ENCODE assay signal across 18 cellular contexts in genomic region chr6:12280901-12281300, GRCh38. TPM values are rescaled to one million over a fixed set of nuclear protein-coding genes. Genes with fewer than 3 reads are reported as not detected.
DNase-seq lines count a peak whose midpoint lies in the region; ATAC-seq and TF ChIP-seq lines count a peak whose summit lies in the region.
"Had no signal": no experiment of that assay in that cellular context is flagged by ENCODE, and none has a peak within 500 bp of the region (broad histone marks: within the 10 kb centered on the region; RNA-seq: fewer than 3 reads in every experiment).

No MANE protein-coding gene starts in this region.

- WGBS in GM23248 (ENCODE audit: low coverage in 1 of 2, low lambda C conversion rate in 2 of 2, missing lambda C conversion rate in 2 of 2), 2 experiments: 68 to 79% methylated on average over 3 of the region's 3 CpGs

- H3K27me3 ChIP-seq in ACC112 (ENCODE audit: insufficient read depth, low read length) (no peaks in the 10 kb centered on the region), GM23248 (replicated peaks; ENCODE audit: insufficient read depth) (no peaks in the 10 kb centered on the region)

- H3K27ac ChIP-seq in ACC112 (ENCODE audit: low read depth, low read length): no peak overlapping the region
- peak overlapping the region; percentile 57 for H3K27ac ChIP-seq in GM23248

- no peaks in the 10 kb centered on the region for H3K79me2 ChIP-seq in ACC112 (ENCODE audit: control insufficient read depth, insufficient read depth, low read length, unreplicated experiment)
- H3K79me2 ChIP-seq in GM23248 (ENCODE audit: insufficient read depth): no peaks in the 10 kb centered on the region

- H3K9ac ChIP-seq in GM23248: no peak overlapping the region

- no peak for TF ChIP-seq CTCF in mesothelial cell of epicardium (IDR thresholded peaks at IDR 0.05; ENCODE audit: unreplicated experiment)

- in situ Hi-C loops in GM23248 (cut with MboI): no loop called here

- peaks cover 11% of the 10 kb centered on the region for H3F3A ChIP-seq in GM23248 (ENCODE audit: insufficient read depth)

- no peaks in the 10 kb centered on the region for H3K27me3 Mint-ChIP-seq in mesothelial cell of epicardium (ENCODE audit: low read depth)

- no peaks in the 10 kb centered on the region for H3K9me3 ChIP-seq in GM23248 (ENCODE audit: low read depth)
- H3K9me3 ChIP-seq: Caco-2 had no signal

- peaks cover 7% of the 10 kb centered on the region for H3K9me3 Mint-ChIP-seq in mesothelial cell of epicardium

- no peaks in the 10 kb centered on the region for H3K9me2 ChIP-seq in GM23248 (ENCODE audit: insufficient read depth)

- H3K36me3 ChIP-seq in ACC112 (ENCODE audit: insufficient read depth, low read length) (no peaks in the 10 kb centered on the region), GM23248 (ENCODE audit: low read depth) (no peaks in the 10 kb centered on the region)

- H3K4me1 ChIP-seq in ACC112 (ENCODE audit: control insufficient read depth, insufficient read depth, low read length, unreplicated experiment) (peaks cover 20% of the 10 kb centered on the region), GM23248 (ENCODE audit: insufficient read depth) (peaks cover 25% of the 10 kb centered on the region)
- H3K4me1 ChIP-seq: Caco-2 had no signal

- H3K4me3 ChIP-seq in ACC112 (ENCODE audit: low read depth, low read length) (0 out of 2 replicates have a peak overlapping the region, but pooled peaks have one; percentile 72), GM23248 (no peak overlapping the region)

- H3K4me1 Mint-ChIP-seq in mesothelial cell of epicardium: peaks cover 19% of the 10 kb centered on the region

- peak; percentile 40; the same call in 1 of the 3 replicates for ATAC-seq in SK-N-SH treated with all-trans-retinoic acid at 6 μM for 48 hours
- no peak for ATAC-seq in left colon

- H3K36me3 Mint-ChIP-seq in mesothelial cell of epicardium: no peaks in the 10 kb centered on the region

- intact Hi-C loops in left colon (cut with DNase I, micrococcal nuclease): no loop called here

- DNase-seq in GM23248: no peak
- peak; percentile 31 for DNase-seq in fibroblast of peridontal ligament (ENCODE audit: extremely low read depth)
- no peak for DNase-seq in GOT3 (lab: John Stamatoyannopoulos, UW)
- DNase-seq in left colon: no peak
- no peak for DNase-seq in mesothelial cell of epicardium (ENCODE audit: low spot score in 2 of 2, unreplicated experiment in 2 of 2)
- no peak for DNase-seq in GM19238 (ENCODE audit: insufficient read length, low spot score)
- DNase-seq: AML-193, Caco-2, DMS153, KBM-7, NCI-H1436, NCI-H2029, NCI-H2171 treated with DMSO at 0.1 percent for 48 hours, NCI-H510A, NCI-H82, Right ventricle myocardium superior had no signal

- H3K4me2 ChIP-seq in GM23248 (ENCODE audit: unreplicated experiment): no peak overlapping the region

- H3K4me3 Mint-ChIP-seq in mesothelial cell of epicardium: no peak overlapping the region

- no peaks in the 10 kb centered on the region for H4K20me1 ChIP-seq in GM23248 (ENCODE audit: insufficient read depth)

- no peak overlapping the region for H3K27ac Mint-ChIP-seq in mesothelial cell of epicardium

- H2AFZ ChIP-seq in ACC112 (ENCODE audit: low read length, unreplicated experiment) (peak overlapping the region; percentile 61), GM23248 (peak overlapping the region; percentile 27; the same call in 1 of the 2 replicates)

TF ChIP-seq in SK-N-SH treated with all-trans-retinoic acid at 6 μM for 48 hours, 23 proteins besides CTCF, POLR2A, EP300 and RAD21:
- no peak for TF ChIP-seq TOX (CRISPR knock-in tag; IDR thresholded peaks at IDR 0.05; ENCODE audit: borderline replicate concordance)

RNA-seq across cellular contexts. Expression of gene EDN1, which starts 9.3 kb away (rescaled TPM):
- 1.8 and 6.3 TPM in 2 replicates for total RNA-seq in GM23248 (2014; rRNA removed; shearing (Covaris generic))
- polyA plus RNA-seq in GM23248 (2016; fragmentation: Nextera tagmentation; extraction: Ambion mirVana): 4.1 and 5.2 TPM in 2 replicates
- total RNA-seq in left colon (10 to 100 TPM; 16.8 to 24.8 TPM), mesothelial cell of epicardium (7.4 to 8.9 TPM (median 8.5 TPM) in 3 replicates)
